6 cellular contexts compared by ENCODE assay signal in genomic region chr11:70903229-70903628, GRCh38.
DNase-seq lines count a peak whose midpoint lies in the region; ATAC-seq, FAIRE-seq and TF ChIP-seq lines count a peak whose summit lies in the region.
"Not testable (repeated sequence)": the region's sequence is repeated elsewhere in the genome, so short reads cannot be mapped to it uniquely, and the experiment has no call there.

No MANE protein-coding gene starts in this region.

- H3K4ac ChIP-seq in neuronal stem cell (ENCODE audit: low read length) = not testable (repeated sequence)

- H3K27ac Mint-ChIP-seq in WTC11 = not testable (repeated sequence)

- not testable (repeated sequence) for H3K9ac ChIP-seq in neuronal stem cell (ENCODE audit: low read depth, low read length, poor library complexity)

- not testable (repeated sequence) for H4K91ac ChIP-seq in neuronal stem cell (ENCODE audit: low read depth, low read length, poor library complexity)

- not testable (repeated sequence) for H4K8ac ChIP-seq in neuronal stem cell (ENCODE audit: low read depth, low read length)

- not testable (repeated sequence) for TF ChIP-seq POLR2A in esophagus muscularis mucosa (IDR thresholded peaks at IDR 0.05; ENCODE audit: low read depth); spleen (IDR thresholded peaks at IDR 0.05)

- not testable (repeated sequence) for TF ChIP-seq CTCF in WTC11 (IDR thresholded peaks at IDR 0.05); esophagus muscularis mucosa (IDR thresholded peaks at IDR 0.05); lower lobe of right lung (IDR thresholded peaks at IDR 0.05); pancreas (IDR thresholded peaks at IDR 0.05); spleen (IDR thresholded peaks at IDR 0.05 in 8 of 11, conservative IDR thresholded peaks at IDR 0.05 in 3 of 11)

- POLR2A ChIA-PET in WTC11 (lab: Charles Lee) = not testable (repeated sequence)

- not testable (repeated sequence) for H3K4me2 ChIP-seq in neuronal stem cell (ENCODE audit: insufficient read depth, low read length, poor library complexity, severe bottlenecking)

- not testable (repeated sequence) for H2BK5ac ChIP-seq in neuronal stem cell (ENCODE audit: low read length)

- H3K79me1 ChIP-seq in neuronal stem cell (ENCODE audit: low read depth, low read length) = not testable (repeated sequence)

- peaks cover 0 to 43% (median 35%) of the 10 kb centered on the region in 4 donors for H3K4me1 ChIP-seq in esophagus muscularis mucosa
- H3K4me1 ChIP-seq in lower lobe of right lung, pancreas, spleen: not testable (repeated sequence)
- peaks cover 10 to 25% of the 10 kb centered on the region in 2 donors for H3K4me1 ChIP-seq in neuronal stem cell (ENCODE audit: control insufficient read depth in 2 of 2, insufficient read depth in 1 of 2, low read depth in 1 of 2, low read length in 2 of 2)

- not testable (repeated sequence) for H3K4me1 Mint-ChIP-seq in WTC11

- not testable (repeated sequence) for H3K23ac ChIP-seq in neuronal stem cell (ENCODE audit: low read depth, low read length, poor library complexity)

- not testable (repeated sequence) for H2BK120ac ChIP-seq in neuronal stem cell (ENCODE audit: low read depth, low read length)

- CTCF ChIA-PET in WTC11 (lab: Charles Lee) = not testable (repeated sequence)

- WGBS in esophagus muscularis mucosa = 92% methylated on average over 8 of the region's 8 CpGs
- WGBS in neuronal stem cell (ENCODE audit: extremely low coverage in 2 of 2, insufficient read length in 2 of 2, insufficient replicate concordance in 1 of 2), 2 donors = no CpG with 5 or more reads among the region's 8 CpGs
- 90 to 93% methylated on average over 8 of the region's 8 CpGs for WGBS in pancreas, 2 donors
- 88 to 93% (median 92%) methylated on average over 8 of the region's 8 CpGs for WGBS in spleen, 5 donors

- H3K4me3 ChIP-seq in esophagus muscularis mucosa; lower lobe of right lung; neuronal stem cell (ENCODE audit: low read length in 2 of 2); pancreas; spleen: not testable (repeated sequence)

- FAIRE-seq in pancreas (lab: Jason Lieb, UNC) = peak; percentile 82

- H3K36me3 Mint-ChIP-seq in WTC11 = not testable (repeated sequence)

- H3K27me3 Mint-ChIP-seq in WTC11 (ENCODE audit: low read depth) = not testable (repeated sequence)

- H2BK12ac ChIP-seq in neuronal stem cell (ENCODE audit: low read length) = not testable (repeated sequence)

- H3K9me3 Mint-ChIP-seq in WTC11 = not testable (repeated sequence)

- H3K27me3 ChIP-seq in esophagus muscularis mucosa; lower lobe of right lung (ENCODE audit: low read depth); neuronal stem cell (ENCODE audit: control insufficient read depth in 3 of 3, insufficient read depth in 3 of 3, low read depth in 1 of 3, low read length in 3 of 3); pancreas: not testable (repeated sequence)
- peaks cover 0 to 21% (median 0%) of the 10 kb centered on the region in 7 donors for H3K27me3 ChIP-seq in spleen (replicated peaks in 1 of 7)

- not testable (repeated sequence) for H2AK5ac ChIP-seq in neuronal stem cell (ENCODE audit: low read depth, low read length)

- H2BK15ac ChIP-seq in neuronal stem cell (ENCODE audit: low read length) = not testable (repeated sequence)

- H3K18ac ChIP-seq in neuronal stem cell (ENCODE audit: low read length) = peak overlapping the region; percentile 55

- peak overlapping the region in 3 of 4 donors; percentile 76 to 84 (median 80) for H3K27ac ChIP-seq in esophagus muscularis mucosa (replicated peaks in 1 of 4)
- H3K27ac ChIP-seq in lower lobe of right lung; neuronal stem cell (replicated peaks; ENCODE audit: low read length); pancreas; spleen: not testable (repeated sequence)

- intact Hi-C loops in esophagus muscularis mucosa (cut with DNase I); lower lobe of right lung (cut with DNase I); pancreas (cut with DNase I); spleen (cut with DNase I; ENCODE audit: low total_unique reads): not testable (repeated sequence)

- not testable (repeated sequence) for TF ChIP-seq EP300 in esophagus muscularis mucosa (IDR thresholded peaks at IDR 0.05)

- H2AFZ ChIP-seq in neuronal stem cell (ENCODE audit: low read length) = not testable (repeated sequence)

- H3K9me3 ChIP-seq in esophagus muscularis mucosa; lower lobe of right lung; neuronal stem cell (replicated peaks in 1 of 2; ENCODE audit: control insufficient read depth in 2 of 2, insufficient read depth in 1 of 2, low read depth in 1 of 2, low read length in 2 of 2); pancreas: not testable (repeated sequence)
- peaks cover 0 to 18% (median 8%) of the 10 kb centered on the region in 8 donors for H3K9me3 ChIP-seq in spleen

- H3K36me3 ChIP-seq in esophagus muscularis mucosa; lower lobe of right lung; neuronal stem cell (replicated peaks in 1 of 2; ENCODE audit: control insufficient read depth in 2 of 2, insufficient read depth in 2 of 2, low read length in 2 of 2); pancreas; spleen: not testable (repeated sequence)

- not testable (repeated sequence) for H3K4me3 Mint-ChIP-seq in WTC11

- DNase-seq in WTC11 (ENCODE audit: low spot score); esophagus muscularis mucosa (ENCODE audit: extremely low spot score); neuronal stem cell (ENCODE audit: low spot score): not testable (repeated sequence)
- peak; percentile 2 for DNase-seq in lower lobe of right lung
- peak in 2 of 6 donors; percentile 1 to 23 for DNase-seq in pancreas
- peak; percentile 5 for DNase-seq in spleen

- not testable (repeated sequence) for H3K14ac ChIP-seq in neuronal stem cell (ENCODE audit: low read length)

- not testable (repeated sequence) for ATAC-seq in WTC11, lower lobe of right lung, pancreas

TF ChIP-seq in WTC11, 78 proteins besides CTCF, POLR2A, EP300 and RAD21:
- peak; percentile 96 for TF ChIP-seq HMGA2 (CRISPR knock-in tag; IDR thresholded peaks at IDR 0.05)
